ENCODE assay signal across 15 cellular contexts in the genomic region with DNA sequence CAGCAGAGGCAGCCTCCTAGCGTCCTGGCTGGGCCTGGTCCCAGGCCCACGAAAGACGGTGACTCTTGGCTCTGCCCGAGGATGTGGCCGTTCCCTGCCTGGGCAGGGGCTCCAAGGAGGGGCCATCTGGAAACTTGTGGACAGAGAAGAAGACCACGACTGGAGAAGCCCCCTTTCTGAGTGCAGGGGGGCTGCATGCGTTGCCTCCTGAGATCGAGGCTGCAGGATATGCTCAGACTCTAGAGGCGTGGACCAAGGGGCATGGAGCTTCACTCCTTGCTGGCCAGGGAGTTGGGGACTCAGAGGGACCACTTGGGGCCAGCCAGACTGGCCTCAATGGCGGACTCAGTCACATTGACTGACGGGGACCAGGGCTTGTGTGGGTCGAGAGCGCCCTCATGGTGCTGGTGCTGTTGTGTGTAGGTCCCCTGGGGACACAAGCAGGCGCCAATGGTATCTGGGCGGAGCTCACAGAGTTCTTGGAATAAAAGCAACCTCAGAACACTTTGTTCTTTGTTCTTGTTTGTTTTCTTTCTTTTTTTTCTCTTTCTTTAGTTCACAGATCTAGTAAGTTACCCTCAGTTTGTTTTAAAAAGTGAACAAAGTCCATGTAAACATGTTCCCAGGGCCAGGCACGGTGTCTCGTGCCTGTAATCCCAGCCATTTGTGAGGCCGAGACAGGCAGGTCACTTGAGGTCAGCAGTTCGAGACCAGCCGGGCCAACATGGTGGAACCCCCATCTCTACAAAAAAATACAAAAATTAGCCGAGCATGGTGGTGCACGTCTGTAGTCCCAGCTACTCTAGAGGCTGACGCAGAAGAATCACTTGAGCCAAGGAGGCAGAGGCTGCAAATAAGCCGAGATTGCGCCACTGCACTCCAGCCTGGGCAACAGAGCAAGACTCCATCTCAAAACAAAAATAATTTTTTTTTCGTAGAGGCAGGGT. TPM values are rescaled to one million over a fixed set of nuclear protein-coding genes. Genes with fewer than 3 reads are reported as not detected.
A peak's percentile ranks its signal among the peaks of the same experiment; 100 is the strongest.
DNase-seq lines count a peak whose midpoint lies in the region; ATAC-seq and TF ChIP-seq lines count a peak whose summit lies in the region.
"Had no signal": no experiment of that assay in that cellular context is flagged by ENCODE, and none has a peak within 500 bp of the region (broad histone marks: within the 10 kb centered on the region; RNA-seq: fewer than 3 reads in every experiment).

No MANE protein-coding gene starts in this region.

- H3K27ac ChIP-seq in gastroesophageal sphincter (peak overlapping the region in 2 of 4 donors; percentile 49 to 60), ovary (no peak overlapping the region)

- H3K36me3 ChIP-seq in gastroesophageal sphincter (peaks cover 0 to 34% of the 10 kb centered on the region in 2 donors), ovary (no peaks in the 10 kb centered on the region)

- H3K4me1 Mint-ChIP-seq in activated CD4-positive, alpha-beta T cell treated with anti-CD3 and anti-CD28 coated beads, Interleukin-2, amount 10 ng/mL, durations not matched to agents 7 days and 5 days, result peaks cover 19% of the 10 kb centered on the region
- H3K4me1 Mint-ChIP-seq: brain had no signal

- peaks cover 8% of the 10 kb centered on the region for H3K36me3 Mint-ChIP-seq in activated CD4-positive, alpha-beta T cell treated with anti-CD3 and anti-CD28 coated beads, Interleukin-2, amount 10 ng/mL, durations not matched to agents 7 days and 5 days (ENCODE audit: low read depth)

- peaks cover under 1% of the 10 kb centered on the region for H3K9me3 Mint-ChIP-seq in activated CD4-positive, alpha-beta T cell treated with anti-CD3 and anti-CD28 coated beads, Interleukin-2, amount 10 ng/mL, durations not matched to agents 7 days and 5 days
- H3K9me3 Mint-ChIP-seq: brain; T-helper 1 cell treated with Interleukin-12 subunit alpha and Interleukin-12 subunit beta and Interleukin-4 antibody, amounts not matched to agents 30 μg/mL and 1 μg/mL, for 36 hours had no signal

- H3K4me3 Mint-ChIP-seq in activated CD4-positive, alpha-beta T cell treated with anti-CD3 and anti-CD28 coated beads, Interleukin-2, amount 10 ng/mL, durations not matched to agents 7 days and 5 days, result no peak overlapping the region
- H3K4me3 Mint-ChIP-seq: brain; T-helper 1 cell treated with Interleukin-12 subunit alpha and Interleukin-12 subunit beta and Interleukin-4 antibody, amounts not matched to agents 30 μg/mL and 1 μg/mL, for 36 hours had no signal

- WGBS in gastroesophageal sphincter (ENCODE audit: low coverage in 1 of 2), 2 donors, result 77 to 81% methylated on average over 3 to 16 of the region's 26 CpGs
- WGBS in ovary, 3 donors, result 63 to 74% (median 71%) methylated on average over 26 of the region's 26 CpGs

- H3K9me3 ChIP-seq in gastroesophageal sphincter (no peaks in the 10 kb centered on the region), ovary (no peaks in the 10 kb centered on the region)
- H3K9me3 ChIP-seq: A549 had no signal

- no peak for DNase-seq in Right ventricle myocardium inferior (ENCODE audit: missing footprints)
- DNase-seq in cardiac septum (ENCODE audit: low spot score), result no peak
- peak in 3 of 5 donors; percentile 42 to 78 (median 65) for DNase-seq in ovary
- DNase-seq in germinal center (ENCODE audit: low spot score), result no peak
- DNase-seq in activated CD4-positive, alpha-beta T cell treated with anti-CD3 and anti-CD28 coated beads, Interleukin-2, amount 10 ng/mL, durations not matched to agents 7 days and 5 days, result no peak
- no peak for DNase-seq in NCI-H1105 treated with DMSO at 0.1 percent for 48 hours (lab: John Stamatoyannopoulos, UW)
- DNase-seq: DMS79 treated with DMSO at 0.1 percent for 48 hours, KBM-7 had no signal

- no peaks in the 10 kb centered on the region for H3K27me3 Mint-ChIP-seq in activated CD4-positive, alpha-beta T cell treated with anti-CD3 and anti-CD28 coated beads, Interleukin-2, amount 10 ng/mL, durations not matched to agents 7 days and 5 days
- H3K27me3 Mint-ChIP-seq: brain had no signal

- CTCF ChIA-PET in activated CD4-positive, alpha-beta T cell treated with anti-CD3 and anti-CD28 coated beads, Interleukin-2, amount 10 ng/mL, durations not matched to agents 7 days and 5 days (lab: Charles Lee), result interaction anchor here (0.6 kb wide), 1 partner anchor 126 kb away, joined by 5 read pairs; no protein-coding TSS in a partner anchor

- TF ChIP-seq EP300 in gastroesophageal sphincter (IDR thresholded peaks at IDR 0.05) (no peak), ovary (IDR thresholded peaks at IDR 0.05) (no peak)

- POLR2A ChIA-PET in activated CD4-positive, alpha-beta T cell treated with anti-CD3 and anti-CD28 coated beads, Interleukin-2, amount 10 ng/mL, durations not matched to agents 7 days and 5 days (lab: Charles Lee), result no interaction called here

- TF ChIP-seq CTCF in gastroesophageal sphincter (IDR thresholded peaks at IDR 0.05), result no peak
- TF ChIP-seq CTCF in ovary (IDR thresholded peaks at IDR 0.05), result no peak

- TF ChIP-seq POLR2A in gastroesophageal sphincter (IDR thresholded peaks at IDR 0.05) (no peak), ovary (IDR thresholded peaks at IDR 0.05) (no peak)

- intact Hi-C loops in Right ventricle myocardium inferior (cut with DNase I), result no loop called here
- intact Hi-C loops in cardiac septum (cut with DNase I), result no loop called here
- intact Hi-C loops in ovary (cut with DNase I), result no loop called here

- peaks cover 0 to 11% (median 4%) of the 10 kb centered on the region in 3 donors for H3K4me1 ChIP-seq in gastroesophageal sphincter
- peaks cover 9% of the 10 kb centered on the region for H3K4me1 ChIP-seq in ovary (ENCODE audit: insufficient read depth)

- H3K27me3 ChIP-seq in gastroesophageal sphincter, result no peaks in the 10 kb centered on the region
- H3K27me3 ChIP-seq in ovary, result no peaks in the 10 kb centered on the region

- H3K4me3 ChIP-seq in gastroesophageal sphincter, result no peak overlapping the region
- no peak overlapping the region for H3K4me3 ChIP-seq in ovary
- H3K4me3 ChIP-seq: A549, GM12878 had no signal

- H3K27ac Mint-ChIP-seq in activated CD4-positive, alpha-beta T cell treated with anti-CD3 and anti-CD28 coated beads, Interleukin-2, amount 10 ng/mL, durations not matched to agents 7 days and 5 days, result no peak overlapping the region
- H3K27ac Mint-ChIP-seq: brain; T-helper 1 cell treated with Interleukin-12 subunit alpha and Interleukin-12 subunit beta and Interleukin-4 antibody, amounts not matched to agents 30 μg/mL and 1 μg/mL, for 36 hours had no signal

- peak; percentile 57 for ATAC-seq in Right ventricle myocardium inferior
- peak; percentile 73 for ATAC-seq in gastroesophageal sphincter
- ATAC-seq in HG03520 (IDR thresholded peaks at IDR 0.05; ENCODE audit: unreplicated experiment), result no peak
- ATAC-seq: GM12878 had no signal

RNA-seq across cellular contexts. Expression of gene ANGPTL4, which starts 10.2 kb away (rescaled TPM):
- total RNA-seq in Right ventricle myocardium inferior, result 24.6 TPM
- 4.1 TPM for total RNA-seq in cardiac septum
- total RNA-seq in gastroesophageal sphincter, result 10 to 100 TPM in 3 of 4 donors, 1 to 10 TPM in 1; 4.4 to 48.2 (median 19.4) TPM
- 10 to 100 TPM in 3 of 7 donors, 1 to 10 TPM in 3, under 1 TPM in 1; 0.71 to 35.0 (median 2.1) TPM for total RNA-seq in ovary
- polyA plus RNA-seq in ovary, result 10 to 100 TPM in 1 of 2 donors, 1 to 10 TPM in 1; 3.0 to 11.7 TPM
- total RNA-seq in activated CD4-positive, alpha-beta T cell treated with anti-CD3 and anti-CD28 coated beads, Interleukin-2, amount 10 ng/mL, durations not matched to agents 7 days and 5 days, result not detected
- total RNA-seq: GM12878, mononuclear cell had no signal

RNA-seq across cellular contexts. Expression of gene RAB11B, which starts 16.0 kb away (rescaled TPM):
- total RNA-seq in Right ventricle myocardium inferior, result 144 TPM
- 132 TPM for total RNA-seq in cardiac septum
- 10 to 100 TPM; 28.6 to 71.8 (median 36.1) TPM for total RNA-seq in gastroesophageal sphincter
- 100 to 1,000 TPM in 5 of 7 donors, 10 to 100 TPM in 2; 29.3 to 142 (median 102) TPM for total RNA-seq in ovary
- polyA plus RNA-seq in ovary, result 100 to 1,000 TPM in 1 of 2 donors, 10 to 100 TPM in 1; 20.8 to 103 TPM
- 100 to 1,000 TPM; 104 to 107 TPM for total RNA-seq in activated CD4-positive, alpha-beta T cell treated with anti-CD3 and anti-CD28 coated beads, Interleukin-2, amount 10 ng/mL, durations not matched to agents 7 days and 5 days

RNA-seq across cellular contexts. Expression of gene KANK3, which starts 31.1 kb away (rescaled TPM):
- total RNA-seq in Right ventricle myocardium inferior, result 20.5 TPM
- total RNA-seq in cardiac septum, result 13.1 TPM
- 10 to 100 TPM in 3 of 4 donors, 1 to 10 TPM in 1; 9.8 to 22.3 (median 19.2) TPM for total RNA-seq in gastroesophageal sphincter
- 10 to 100 TPM in 1 of 7 donors, 1 to 10 TPM in 6; 3.3 to 11.7 (median 4.3) TPM for total RNA-seq in ovary
- 1 to 10 TPM in 1 of 2 donors, under 1 TPM in 1; 0.73 to 9.7 TPM for polyA plus RNA-seq in ovary
- total RNA-seq in activated CD4-positive, alpha-beta T cell treated with anti-CD3 and anti-CD28 coated beads, Interleukin-2, amount 10 ng/mL, durations not matched to agents 7 days and 5 days, result 1 to 10 TPM; 1.3 to 2.7 TPM

RNA-seq across cellular contexts. Expression of gene MARCHF2, which starts 39.0 kb away (rescaled TPM):
- total RNA-seq in Right ventricle myocardium inferior (110 TPM), cardiac septum (84.3 TPM), gastroesophageal sphincter (100 to 1,000 TPM; 125 to 330 (median 237) TPM), ovary (10 to 100 TPM; 20.7 to 62.7 (median 27.2) TPM)
- polyA plus RNA-seq in ovary, result 10 to 100 TPM; 13.8 to 22.0 TPM
- 10 to 100 TPM; 26.4 to 29.0 TPM for total RNA-seq in activated CD4-positive, alpha-beta T cell treated with anti-CD3 and anti-CD28 coated beads, Interleukin-2, amount 10 ng/mL, durations not matched to agents 7 days and 5 days

RNA-seq across cellular contexts. Expression of gene RPS28, which starts 52.8 kb away (rescaled TPM):
- total RNA-seq in Right ventricle myocardium inferior (1,212 TPM), cardiac septum (669 TPM), gastroesophageal sphincter (100 to 1,000 TPM; 172 to 357 (median 250) TPM), ovary (1,000 to 10,000 TPM in 6 of 7 donors, 100 to 1,000 TPM in 1; 749 to 2,713 (median 2,209) TPM)
- 100 to 1,000 TPM in 1 of 2 donors, 10 to 100 TPM in 1; 47.7 to 795 TPM for polyA plus RNA-seq in ovary
- total RNA-seq in activated CD4-positive, alpha-beta T cell treated with anti-CD3 and anti-CD28 coated beads, Interleukin-2, amount 10 ng/mL, durations not matched to agents 7 days and 5 days, result 1,000 to 10,000 TPM; 1,480 to 2,023 TPM

Comparison
In these comparisons a context has a peak if more than half of its experiments do, and no peak if none do; other contexts are left out.
1. DNase-seq: peak in ovary (3 of 5); none in Right ventricle myocardium inferior (single experiment), cardiac septum (single experiment), germinal center (single experiment), activated CD4-positive, alpha-beta T cell treated with anti-CD3 and anti-CD28 coated beads, Interleukin-2, amount 10 ng/mL, durations not matched to agents 7 days and 5 days (single experiment) and NCI-H1105 treated with DMSO at 0.1 percent for 48 hours (single experiment).